ENCODE assay signal across 8 cellular contexts in the genomic region with DNA sequence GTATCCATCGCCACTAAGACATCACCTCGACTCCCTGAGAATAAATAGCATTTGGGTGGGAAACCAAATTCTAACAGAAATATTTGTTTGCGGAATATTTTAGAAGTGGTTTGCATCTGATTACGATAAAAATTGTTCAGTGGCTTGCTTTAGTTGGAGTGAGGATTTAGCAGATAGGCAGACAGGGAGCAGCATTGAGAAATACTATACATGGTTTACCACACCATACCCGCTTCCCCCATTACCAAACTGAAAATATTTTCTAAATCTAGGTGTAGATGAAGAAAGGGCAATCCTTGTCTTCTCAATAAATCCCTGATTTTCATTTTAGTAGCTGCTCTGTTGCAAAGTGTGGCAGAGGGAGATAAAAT. TPM values are rescaled to one million over a fixed set of nuclear protein-coding genes. Genes with fewer than 3 reads are reported as not detected.
A peak's percentile ranks its signal among the peaks of the same experiment; 100 is the strongest.
DNase-seq lines count a peak whose midpoint lies in the region; ATAC-seq and TF ChIP-seq lines count a peak whose summit lies in the region.

No MANE protein-coding gene starts in this region.

- no peak for TF ChIP-seq POLR2A in body of pancreas (IDR thresholded peaks at IDR 0.05)

- ATAC-seq in left ventricle myocardium superior = no peak
- no peak for ATAC-seq in body of pancreas
- no peak for ATAC-seq in GM18907 (IDR thresholded peaks at IDR 0.05; ENCODE audit: unreplicated experiment)
- no peak for ATAC-seq in HG03342 (IDR thresholded peaks at IDR 0.05; ENCODE audit: unreplicated experiment)
- no peak for ATAC-seq in GM19467 (IDR thresholded peaks at IDR 0.05; ENCODE audit: unreplicated experiment)

- DNase-seq in right atrium auricular region (ENCODE audit: low spot score) (no peak), left ventricle myocardium superior (no peak), body of pancreas (no peak), hepatic stellate cell (ENCODE audit: low spot score) (no peak)

- intact Hi-C loops in left ventricle myocardium superior (cut with micrococcal nuclease) (no loop called here), body of pancreas (cut with DNase I) (no loop called here)

- no peaks in the 10 kb centered on the region for H3K36me3 ChIP-seq in right atrium auricular region
- no peaks in the 10 kb centered on the region for H3K36me3 ChIP-seq in body of pancreas (replicated peaks in 1 of 2; ENCODE audit: insufficient read depth in 1 of 2, low read depth in 2 of 2)
- no peaks in the 10 kb centered on the region for H3K36me3 ChIP-seq in mucosa of rectum (ENCODE audit: control insufficient read depth in 2 of 2, insufficient read depth in 2 of 2, low read length in 2 of 2)

- H3K4me1 ChIP-seq in right atrium auricular region (peaks cover 0 to 53% of the 10 kb centered on the region in 2 donors), body of pancreas (peaks cover 52% of the 10 kb centered on the region), mucosa of rectum (ENCODE audit: control insufficient read depth in 2 of 2, insufficient read depth in 2 of 2, low read length in 2 of 2) (peaks cover 26% of the 10 kb centered on the region in 2 donors)

- H3K4me3 ChIP-seq in right atrium auricular region = peak overlapping the region in 1 of 2 donors; percentile 77
- no peak overlapping the region for H3K4me3 ChIP-seq in body of pancreas
- H3K4me3 ChIP-seq in mucosa of rectum (ENCODE audit: low read length in 2 of 2) = peak overlapping the region; percentile 54 to 69

- peak overlapping the region in 1 of 2 donors; percentile 37 for H3K9ac ChIP-seq in mucosa of rectum (ENCODE audit: low read depth in 1 of 2, low read length in 2 of 2)

- WGBS in body of pancreas, 2 donors = 16 to 23% methylated on average over 5 of the region's 5 CpGs

- H3K27me3 ChIP-seq in right atrium auricular region (no peaks in the 10 kb centered on the region), body of pancreas (no peaks in the 10 kb centered on the region), mucosa of rectum (ENCODE audit: control insufficient read depth in 2 of 2, insufficient read depth in 2 of 2, low read length in 2 of 2) (peaks cover 0 to 4% of the 10 kb centered on the region in 2 donors)

- H3K27ac ChIP-seq in right atrium auricular region = peak overlapping the region; percentile 97 to 98
- H3K27ac ChIP-seq in body of pancreas = peak overlapping the region; percentile 44 to 93 (median 78)
- H3K27ac ChIP-seq in mucosa of rectum (ENCODE audit: low read depth in 2 of 2, low read length in 2 of 2) = peak overlapping the region; percentile 34 to 54

- no peak for TF ChIP-seq CTCF in right atrium auricular region (IDR thresholded peaks at IDR 0.05)
- TF ChIP-seq CTCF in body of pancreas (IDR thresholded peaks at IDR 0.05) = peak in 1 of 7 experiments; percentile 5

- H3K9me3 ChIP-seq in right atrium auricular region (no peaks in the 10 kb centered on the region), body of pancreas (no peaks in the 10 kb centered on the region), mucosa of rectum (ENCODE audit: control insufficient read depth in 2 of 2, low read length in 2 of 2) (no peaks in the 10 kb centered on the region)

RNA-seq across cellular contexts. Expression of a gene that starts 0.9 kb away (rescaled TPM):
- 10 to 100 TPM in 1 of 2 donors, 1 to 10 TPM in 1; 5.8 to 12.7 TPM for total RNA-seq in right atrium auricular region
- 8.6 TPM for total RNA-seq in left ventricle myocardium superior
- 10 to 100 TPM in 1 of 2 donors, 1 to 10 TPM in 1; 5.7 to 14.8 TPM for total RNA-seq in body of pancreas

Comparison
In these comparisons a context has a peak if more than half of its experiments do, and no peak if none do; other contexts are left out.
1. H3K27ac ChIP-seq: peak in every context shown above with its lines; median percentile 98 in right atrium auricular region; 78 in body of pancreas; 44 in mucosa of rectum.
2. H3K4me3 ChIP-seq: peak in mucosa of rectum (2 of 2); none in body of pancreas (0 of 2).